Comparison of ENCODE assay signal across 18 cellular contexts in the genomic region with DNA sequence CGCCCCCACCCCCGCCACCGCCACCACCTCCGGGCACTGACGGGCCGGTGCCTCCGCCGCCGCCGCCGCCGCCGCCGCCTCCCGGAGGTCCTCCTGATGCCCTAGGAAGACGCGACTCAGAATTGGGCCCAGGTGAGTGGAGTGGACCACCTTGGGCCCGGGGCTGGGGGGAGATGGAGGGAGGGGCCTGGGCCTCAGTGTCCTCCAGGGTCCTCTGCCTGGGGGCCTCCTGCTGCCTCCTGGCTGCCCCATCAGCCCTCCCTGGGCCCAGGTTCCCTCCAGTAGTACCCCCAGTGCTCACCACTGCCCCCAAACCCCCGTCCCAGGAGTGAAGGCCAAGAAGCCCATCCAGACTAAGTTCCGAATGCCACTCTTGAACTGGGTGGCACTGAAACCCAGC. TPM values are rescaled to one million over a fixed set of nuclear protein-coding genes. Genes with fewer than 3 reads are reported as not detected.
DNase-seq lines count a peak whose midpoint lies in the region; ATAC-seq and TF ChIP-seq lines count a peak whose summit lies in the region.
"Had no signal": no experiment of that assay in that cellular context is flagged by ENCODE, and none has a peak within 500 bp of the region (broad histone marks: within the 10 kb centered on the region; RNA-seq: fewer than 3 reads in every experiment).

No MANE protein-coding gene starts in this region.

- H3K4me1 Mint-ChIP-seq in neural crest cell = peaks cover 22% of the 10 kb centered on the region

- no peak for DNase-seq in H7
- DNase-seq in neural crest cell (ENCODE audit: low read depth, low spot score) = no peak
- no peak for DNase-seq in NCI-H2227 treated with DMSO at 0.1 percent for 48 hours (lab: John Stamatoyannopoulos, UW)
- DNase-seq in activated CD8-positive, alpha-beta memory T cell treated with anti-CD3 and anti-CD28 coated beads, Interleukin-2, amount 50 U/mL, for 4 hours = no peak
- DNase-seq in NCI-H1417 treated with DMSO at 0.1 percent for 48 hours (lab: John Stamatoyannopoulos, UW) = no peak
- DNase-seq: activated effector memory CD4-positive, alpha-beta T cell treated with Interleukin-2 at 50 U/mL for 16 hours; GOT3; IMR-90; kidney glomerular epithelial cell; naive B cell; NCI-H1048 had no signal

- no peaks in the 10 kb centered on the region for H3K36me3 Mint-ChIP-seq in neural crest cell (ENCODE audit: low read depth)

- no peaks in the 10 kb centered on the region for H3K9me3 Mint-ChIP-seq in neural crest cell
- H3K9me3 Mint-ChIP-seq: naive B cell; stimulated activated memory B cell treated with anti-CD40 and anti-IgM and Interleukin-4, amounts not matched to agents 10 μg/mL and 1 μg/mL and 100 μg/mL, for 72 hours had no signal

- no peak for TF ChIP-seq CTCF in 22Rv1 (IDR thresholded peaks at IDR 0.05)
- TF ChIP-seq CTCF in neural crest cell (conservative IDR thresholded peaks at IDR 0.05) = no peak

- peak overlapping the region; percentile 12 for H3K4me3 ChIP-seq in H7 (ENCODE audit: insufficient read depth, low read depth, low read length)
- peak overlapping the region; percentile 53 for H3K4me3 ChIP-seq in ectodermal cell (ENCODE audit: insufficient read depth, low read depth, low read length)

- H3K4me1 ChIP-seq in ectodermal cell (ENCODE audit: control insufficient read depth, insufficient read depth, low read length) = peaks cover 21% of the 10 kb centered on the region

- H3K27ac Mint-ChIP-seq in neural crest cell (ENCODE audit: unreplicated experiment) = no peak overlapping the region

- ATAC-seq in GM21367 (IDR thresholded peaks at IDR 0.05; ENCODE audit: unreplicated experiment) = no peak
- ATAC-seq: Right ventricle myocardium inferior, sciatic nerve had no signal

- H3K36me3 ChIP-seq in H7 (replicated peaks; ENCODE audit: control insufficient read depth, insufficient read depth, low read length) = no peaks in the 10 kb centered on the region
- no peaks in the 10 kb centered on the region for H3K36me3 ChIP-seq in ectodermal cell (ENCODE audit: control insufficient read depth, insufficient read depth, low read length)

- H3K27ac ChIP-seq in 22Rv1 = peak overlapping the region; percentile 71
- H3K27ac ChIP-seq in ectodermal cell (ENCODE audit: insufficient read depth, low read depth, low read length, poor library complexity, severe bottlenecking) = no peak overlapping the region
- H3K27ac ChIP-seq: epithelial cell of prostate had no signal

- peaks cover 27% of the 10 kb centered on the region for H3K27me3 ChIP-seq in H7 (ENCODE audit: control insufficient read depth, insufficient read depth, low read length)
- H3K27me3 ChIP-seq in ectodermal cell (ENCODE audit: control insufficient read depth, insufficient read depth, low read length, poor library complexity, severe bottlenecking) = peaks cover 30% of the 10 kb centered on the region

- peaks cover 72% of the 10 kb centered on the region for H3K27me3 Mint-ChIP-seq in neural crest cell (ENCODE audit: low read depth)
- H3K27me3 Mint-ChIP-seq: naive B cell; stimulated activated memory B cell treated with anti-CD40 and anti-IgM and Interleukin-4, amounts not matched to agents 10 μg/mL and 1 μg/mL and 100 μg/mL, for 72 hours had no signal

- H3K9me3 ChIP-seq in ectodermal cell (ENCODE audit: control insufficient read depth, low read length) = no peaks in the 10 kb centered on the region

- H3K4me3 Mint-ChIP-seq in neural crest cell = peak overlapping the region; percentile 67
- H3K4me3 Mint-ChIP-seq: naive B cell; stimulated activated memory B cell treated with anti-CD40 and anti-IgM and Interleukin-4, amounts not matched to agents 10 μg/mL and 1 μg/mL and 100 μg/mL, for 72 hours had no signal

- 10 to 11% methylated on average over 20 of the region's 20 CpGs for WGBS in ectodermal cell, 2 experiments

RNA-seq across cellular contexts. Expression of a gene that starts 19.9 kb away (rescaled TPM):
- 0.24 TPM in 1 of 2 replicates, not detected in the other for total RNA-seq in H7 (2014; rRNA removed; shearing (Covaris generic))
- polyA plus RNA-seq in ectodermal cell (2013, experiment 1 of 4) = not detected
- polyA plus RNA-seq in ectodermal cell (2013, experiment 2 of 4) = not detected
- polyA plus RNA-seq in ectodermal cell (2013, experiment 3 of 4) = not detected
- not detected for polyA plus RNA-seq in ectodermal cell (2013, experiment 4 of 4)
- 0.23 and 0.25 TPM in 2 replicates for total RNA-seq in neural crest cell
- total RNA-seq: Right ventricle myocardium inferior, sciatic nerve had no signal
- polyA plus RNA-seq: IMR-90 had no signal

RNA-seq across cellular contexts. Expression of a gene that starts 20.3 kb away (rescaled TPM):
- 1.7 and 2.4 TPM in 2 replicates for total RNA-seq in H7 (2014; rRNA removed; shearing (Covaris generic))
- polyA plus RNA-seq in ectodermal cell (2013, experiment 1 of 4) = 3.0 TPM
- 3.0 TPM for polyA plus RNA-seq in ectodermal cell (2013, experiment 2 of 4)
- polyA plus RNA-seq in ectodermal cell (2013, experiment 3 of 4) = 2.7 TPM
- polyA plus RNA-seq in ectodermal cell (2013, experiment 4 of 4) = 3.0 TPM
- 1.1 and 1.2 TPM in 2 replicates for total RNA-seq in neural crest cell
